ENCODE assay signal across 9 cellular contexts in the genomic region with DNA sequence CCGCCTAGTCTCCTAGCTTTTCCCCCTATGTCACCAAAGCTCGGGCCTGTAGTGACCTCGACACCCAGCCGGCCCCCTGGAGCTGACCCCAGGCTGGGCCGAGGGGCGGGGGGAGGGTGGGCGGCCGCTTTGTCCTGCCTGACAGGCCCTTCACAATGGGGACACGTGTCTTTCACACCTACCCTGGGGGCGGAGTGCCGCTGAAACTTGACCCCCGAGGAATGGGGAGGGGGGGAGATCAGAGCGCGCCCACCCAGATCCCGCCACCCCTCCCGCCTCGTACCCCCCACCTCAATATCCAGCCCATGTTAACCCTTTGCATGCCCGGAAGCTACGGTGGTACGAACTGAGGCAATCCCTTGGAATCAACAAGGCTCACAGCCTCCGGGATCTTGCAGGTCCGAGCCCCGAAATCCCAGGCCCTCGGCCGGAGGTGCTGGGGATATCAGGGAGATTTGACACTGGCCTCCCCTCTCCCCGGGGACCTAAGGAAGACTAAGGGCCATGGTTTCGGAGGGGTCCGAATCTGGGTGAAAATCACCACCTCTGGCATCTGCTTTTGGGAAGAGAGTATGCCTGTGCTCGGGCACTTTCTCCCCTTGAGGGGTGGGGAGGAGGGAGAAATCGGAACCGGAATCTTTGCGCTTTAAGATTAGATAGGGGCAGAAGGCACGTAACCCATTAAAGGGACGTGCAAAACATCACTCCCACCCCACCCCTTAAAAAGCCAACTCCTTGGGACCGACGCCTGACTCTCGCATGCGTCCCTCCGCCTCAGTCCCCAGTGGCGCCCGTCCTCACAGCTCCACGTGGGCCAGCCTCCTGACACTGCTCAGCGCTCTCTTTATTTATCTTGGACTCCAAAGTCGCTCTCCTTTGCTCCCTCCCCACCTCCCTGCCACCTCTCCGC. TPM values are rescaled to one million over a fixed set of nuclear protein-coding genes. Genes with fewer than 3 reads are reported as not detected.
DNase-seq lines count a peak whose midpoint lies in the region; ATAC-seq and TF ChIP-seq lines count a peak whose summit lies in the region.
"Had no signal": no experiment of that assay in that cellular context is flagged by ENCODE, and none has a peak within 500 bp of the region (broad histone marks: within the 10 kb centered on the region; RNA-seq: fewer than 3 reads in every experiment).

No MANE protein-coding gene starts in this region.

- H3K9me3 ChIP-seq in SK-N-SH (no peaks in the 10 kb centered on the region), T-helper 17 cell (ENCODE audit: control insufficient read depth, low read length, poor library complexity, severe bottlenecking) (no peaks in the 10 kb centered on the region), right cardiac atrium (ENCODE audit: control insufficient read depth, low read length) (no peaks in the 10 kb centered on the region)

- H3K4me3 ChIP-seq in SK-N-SH (ENCODE audit: low read depth in 2 of 2, low read length in 1 of 2) (peak overlapping the region; percentile 6; a peak in 2 of 4 replicates), right cardiac atrium (ENCODE audit: low read length) (peak overlapping the region; percentile 59)
- H3K4me3 ChIP-seq: lung had no signal

- CTCF ChIA-PET in SK-N-SH (lab: Yijun Ruan, JAX) = interaction anchor here (1.0 to 11.7 kb wide), 5 partner anchors 14 to 185 kb away, joined by 3 to 253 read pairs (median 25); no protein-coding TSS in a partner anchor

- 11% methylated on average over 32 of the region's 45 CpGs for WGBS in SK-N-SH (ENCODE audit: low lambda C conversion rate)
- WGBS in right cardiac atrium = 2% methylated on average over 45 of the region's 45 CpGs

- H3K4me1 ChIP-seq in SK-N-SH (ENCODE audit: control insufficient read depth in 1 of 2, insufficient read depth in 2 of 2, low read depth in 1 of 2, low read length in 1 of 2) = peaks cover 5 to 18% of the 10 kb centered on the region in 2 experiments; a peak in 3 of 4 replicates
- H3K4me1 ChIP-seq in right cardiac atrium (ENCODE audit: control insufficient read depth, insufficient read depth, low read length) = peaks cover 3% of the 10 kb centered on the region

- 0 out of 4 replicates have a peak overlapping the region, but pooled peaks of 1 of the 2 experiments have one; percentile 6 for H3K27ac ChIP-seq in SK-N-SH (ENCODE audit: low read depth in 2 of 2, low read length in 1 of 2)
- H3K27ac ChIP-seq in right cardiac atrium (ENCODE audit: low read length) = no peak overlapping the region

- POLR2A ChIA-PET in SK-N-SH (lab: Yijun Ruan, JAX) = no interaction called here

- no peak overlapping the region; the same call in 1 of the 2 replicates for H3K9ac ChIP-seq in SK-N-SH

- H3K9me2 ChIP-seq in SK-N-SH = no peaks in the 10 kb centered on the region

- no peak for TF ChIP-seq EP300 in SK-N-SH (IDR thresholded peaks at IDR 0.05; ENCODE audit: borderline replicate concordance in 1 of 2, low read depth in 1 of 2, low read length in 1 of 2)

- H3K27me3 ChIP-seq in SK-N-SH (ENCODE audit: insufficient read depth) (peaks cover 8% of the 10 kb centered on the region; the same call in 1 of the 2 replicates), right cardiac atrium (ENCODE audit: control insufficient read depth, insufficient read depth) (peaks cover 4% of the 10 kb centered on the region)

- peak overlapping the region; percentile 86 for H3K4me3 Mint-ChIP-seq in T-helper 17 cell
- H3K4me3 Mint-ChIP-seq in stimulated activated memory B cell treated with anti-CD40 and anti-IgM and Interleukin-4, amounts not matched to agents 10 μg/mL and 1 μg/mL and 100 μg/mL, for 72 hours = peak overlapping the region; percentile 53

- H3K27ac Mint-ChIP-seq in T-helper 17 cell = no peak overlapping the region
- H3K27ac Mint-ChIP-seq in stimulated activated memory B cell treated with anti-CD40 and anti-IgM and Interleukin-4, amounts not matched to agents 10 μg/mL and 1 μg/mL and 100 μg/mL, for 72 hours = no peak overlapping the region

- TF ChIP-seq RAD21 in SK-N-SH (IDR thresholded peaks at IDR 0.05; ENCODE audit: low read length) = no peak

- no peaks in the 10 kb centered on the region for H3K36me3 ChIP-seq in SK-N-SH (replicated peaks in 1 of 2; ENCODE audit: control insufficient read depth in 1 of 2, insufficient read depth in 2 of 2, low read length in 1 of 2)

- H3K27me3 Mint-ChIP-seq in T-helper 17 cell = peaks cover 61% of the 10 kb centered on the region
- peaks cover 70% of the 10 kb centered on the region for H3K27me3 Mint-ChIP-seq in stimulated activated memory B cell treated with anti-CD40 and anti-IgM and Interleukin-4, amounts not matched to agents 10 μg/mL and 1 μg/mL and 100 μg/mL, for 72 hours

- H3K4me2 ChIP-seq in SK-N-SH = peak overlapping the region; percentile 98

- H4K20me1 ChIP-seq in SK-N-SH (ENCODE audit: insufficient read depth) = no peaks in the 10 kb centered on the region

- peaks cover 9% of the 10 kb centered on the region; the same call in 1 of the 2 replicates for H3K79me2 ChIP-seq in SK-N-SH (ENCODE audit: insufficient read depth)

- no peak for TF ChIP-seq CTCF in SK-N-SH (IDR thresholded peaks at IDR 0.05)
- TF ChIP-seq CTCF in GM10266 (IDR thresholded peaks at IDR 0.05; ENCODE audit: control insufficient read depth, insufficient read depth, low read depth, missing control alignments) = no peak

- no peak for ATAC-seq in SK-N-SH treated with all-trans-retinoic acid at 6 μM for 48 hours
- ATAC-seq in T-helper 17 cell = no peak
- ATAC-seq in right cardiac atrium = peak in 1 of 2 donors; percentile 26
- no peak for ATAC-seq in stimulated activated memory B cell treated with anti-CD40 and anti-IgM and Interleukin-4, amounts not matched to agents 10 μg/mL and 1 μg/mL and 100 μg/mL, for 72 hours
- ATAC-seq in GM19035 (IDR thresholded peaks at IDR 0.05; ENCODE audit: unreplicated experiment) = no peak

- intact Hi-C loops in right cardiac atrium (cut with DNase I) = loop anchor here in 2 of 4 donors (10.0 kb wide), 2 partner anchors 79 to 89 kb away; no protein-coding TSS in a partner anchor

- H3F3A ChIP-seq in SK-N-SH (replicated peaks; ENCODE audit: insufficient read depth) = peaks cover 31% of the 10 kb centered on the region

- H2AFZ ChIP-seq in SK-N-SH (ENCODE audit: low read depth) = peak overlapping the region; percentile 57; the same call in 1 of the 2 replicates

- peak; percentile 35 for DNase-seq in SK-N-SH
- no peak for DNase-seq in T-helper 17 cell
- peak in 2 of 3 donors; percentile 55 to 57 for DNase-seq in right cardiac atrium
- DNase-seq in GM10266 (ENCODE audit: extremely low spot score) = no peak
- no peak for DNase-seq in NCI-H345 (lab: John Stamatoyannopoulos, UW)

- peaks cover 3% of the 10 kb centered on the region for H3K36me3 Mint-ChIP-seq in T-helper 17 cell (ENCODE audit: low read depth)
- H3K36me3 Mint-ChIP-seq in stimulated activated memory B cell treated with anti-CD40 and anti-IgM and Interleukin-4, amounts not matched to agents 10 μg/mL and 1 μg/mL and 100 μg/mL, for 72 hours = no peaks in the 10 kb centered on the region

- H3K4me1 Mint-ChIP-seq in T-helper 17 cell = peaks cover 16% of the 10 kb centered on the region
- H3K4me1 Mint-ChIP-seq in stimulated activated memory B cell treated with anti-CD40 and anti-IgM and Interleukin-4, amounts not matched to agents 10 μg/mL and 1 μg/mL and 100 μg/mL, for 72 hours = peaks cover 34% of the 10 kb centered on the region

- H3K9me3 Mint-ChIP-seq in stimulated activated memory B cell treated with anti-CD40 and anti-IgM and Interleukin-4, amounts not matched to agents 10 μg/mL and 1 μg/mL and 100 μg/mL, for 72 hours = no peaks in the 10 kb centered on the region

TF ChIP-seq in SK-N-SH, 30 proteins besides CTCF, POLR2A, EP300 and RAD21:
- TF ChIP-seq TEAD4 (IDR thresholded peaks at IDR 0.05; ENCODE audit: borderline replicate concordance, insufficient read depth) = no peak
- TF ChIP-seq, protein P1, sequence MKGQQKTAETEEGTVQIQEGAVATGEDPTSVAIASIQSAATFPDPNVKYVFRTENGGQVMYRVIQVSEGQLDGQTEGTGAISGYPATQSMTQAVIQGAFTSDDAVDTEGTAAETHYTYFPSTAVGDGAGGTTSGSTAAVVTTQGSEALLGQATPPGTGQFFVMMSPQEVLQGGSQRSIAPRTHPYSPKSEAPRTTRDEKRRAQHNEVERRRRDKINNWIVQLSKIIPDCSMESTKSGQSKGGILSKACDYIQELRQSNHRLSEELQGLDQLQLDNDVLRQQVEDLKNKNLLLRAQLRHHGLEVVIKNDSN (IDR thresholded peaks at IDR 0.05; ENCODE audit: borderline replicate concordance, low read depth) = peak; percentile 37; the same call in 1 of the 2 replicates
- TF ChIP-seq MAX (IDR thresholded peaks at IDR 0.05; ENCODE audit: low read depth) = peak; percentile 86
- no peak for TF ChIP-seq EZH2phosphoT487 (IDR thresholded peaks at IDR 0.05; ENCODE audit: borderline replicate concordance, low read depth)
- TF ChIP-seq YY1 (IDR thresholded peaks at IDR 0.05; ENCODE audit: low read depth) = no peak

TF ChIP-seq in SK-N-SH treated with all-trans-retinoic acid at 6 μM for 48 hours, 23 proteins besides CTCF, POLR2A, EP300 and RAD21:
- TF ChIP-seq ZC3H10 (CRISPR knock-in tag; IDR thresholded peaks at IDR 0.05) = no peak
- TF ChIP-seq GLIS3 (CRISPR knock-in tag; IDR thresholded peaks at IDR 0.05) = no peak
- TF ChIP-seq ESRRG (CRISPR knock-in tag; IDR thresholded peaks at IDR 0.05) = no peak
- no peak for TF ChIP-seq ZFP30 (CRISPR knock-in tag; IDR thresholded peaks at IDR 0.05)
- TF ChIP-seq ZNF70 (CRISPR knock-in tag; IDR thresholded peaks at IDR 0.05) = no peak

RNA-seq across cellular contexts. Expression of gene NOG, which starts 2.6 kb away (rescaled TPM):
- polyA plus RNA-seq in SK-N-SH (2012; rRNA removed) (3.1 and 3.2 TPM in 2 replicates), right cardiac atrium (0.34 TPM)
- polyA plus RNA-seq in SK-N-SH (2012; cell fraction: cytosol; rRNA removed) = 1.4 and 2.7 TPM in 2 replicates
- 2.5 and 2.7 TPM in 2 replicates for polyA plus RNA-seq in SK-N-SH (2012; cell fraction: nucleus; rRNA removed)
- total RNA-seq in T-helper 17 cell (under 1 TPM; 0.23 to 0.37 TPM), right cardiac atrium (1 to 10 TPM in 1 of 4 donors, under 1 TPM in 3; 0.14 to 1.1 (median 0.36) TPM)

Comparison
In these comparisons a context has a peak if more than half of its experiments do, and no peak if none do; other contexts are left out.
1. DNase-seq: peak in SK-N-SH (single experiment) and right cardiac atrium (2 of 3); none in T-helper 17 cell (0 of 3), GM10266 (single experiment) and NCI-H345 (single experiment).